ENCODE assay signal across 25 cellular contexts in the genomic region with DNA sequence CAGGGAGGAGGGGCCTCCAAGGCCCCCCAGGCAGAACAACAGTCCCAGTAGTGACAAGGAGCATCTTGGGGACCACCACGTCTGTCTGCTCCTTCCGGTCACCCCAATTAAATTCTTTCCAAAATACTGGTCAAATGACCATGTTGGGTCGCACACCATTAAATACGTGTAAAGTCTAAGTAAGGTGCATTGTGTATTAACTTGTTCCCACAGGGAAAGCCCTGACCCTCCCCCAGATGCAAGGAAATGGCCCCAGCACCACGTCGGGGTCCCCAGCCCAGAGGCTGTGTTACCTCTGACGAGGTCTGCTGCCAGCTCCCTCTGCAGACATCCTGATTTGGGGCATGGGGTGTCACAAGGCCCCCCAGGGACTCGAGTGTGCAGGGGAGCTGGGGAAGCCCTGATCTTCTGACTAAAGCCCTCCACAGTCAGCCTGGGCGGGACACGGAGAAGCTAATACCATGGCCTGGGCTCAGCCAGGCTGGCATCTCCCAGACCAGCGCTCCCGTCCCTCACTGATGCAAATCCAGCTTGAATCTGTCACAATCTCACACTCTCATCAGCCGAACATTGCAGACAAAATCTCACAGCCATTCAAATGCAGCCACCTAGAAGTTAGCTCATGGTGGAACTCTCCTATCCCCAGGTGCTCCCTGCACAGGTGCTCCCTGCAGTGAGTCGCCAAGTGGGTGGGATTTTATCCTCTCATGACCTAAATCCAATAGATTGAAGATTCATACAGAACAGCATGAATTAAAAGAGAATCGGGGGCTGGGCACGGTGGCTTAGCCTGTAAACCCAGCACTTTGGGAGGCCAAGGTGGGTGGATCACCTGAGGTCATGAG. TPM values are rescaled to one million over a fixed set of nuclear protein-coding genes. Genes with fewer than 3 reads are reported as not detected.
A peak's percentile ranks its signal among the peaks of the same experiment; 100 is the strongest.
DNase-seq lines count a peak whose midpoint lies in the region; ATAC-seq and TF ChIP-seq lines count a peak whose summit lies in the region.
"Had no signal": no experiment of that assay in that cellular context is flagged by ENCODE, and none has a peak within 500 bp of the region (broad histone marks: within the 10 kb centered on the region; RNA-seq: fewer than 3 reads in every experiment).

No MANE protein-coding gene starts in this region.

- H4K20me1 ChIP-seq in osteoblast (ENCODE audit: insufficient read depth, low read length), result no peaks in the 10 kb centered on the region

- ATAC-seq in CD4-positive, CD25-positive, alpha-beta regulatory T cell (ENCODE audit: low read depth in 2 of 2), result no peak
- no peak for ATAC-seq in RWPE2 (ENCODE audit: low read depth)
- ATAC-seq in left lung, result no peak
- ATAC-seq in GM21360 (IDR thresholded peaks at IDR 0.05; ENCODE audit: unreplicated experiment), result no peak
- ATAC-seq in naive thymus-derived CD4-positive, alpha-beta T cell, result no peak

- no peaks in the 10 kb centered on the region for H3K9me3 Mint-ChIP-seq in CD4-positive, CD25-positive, alpha-beta regulatory T cell
- peaks cover 0 to 4% (median 0%) of the 10 kb centered on the region in 11 donors for H3K9me3 Mint-ChIP-seq in naive thymus-derived CD4-positive, alpha-beta T cell
- H3K9me3 Mint-ChIP-seq: CD8-positive, alpha-beta memory T cell had no signal

- no peaks in the 10 kb centered on the region for H3K9me3 ChIP-seq in CD4-positive, CD25-positive, alpha-beta regulatory T cell (ENCODE audit: control insufficient read depth in 2 of 2, low read length in 2 of 2)
- H3K9me3 ChIP-seq in RWPE2 (ENCODE audit: severe bottlenecking) (no peaks in the 10 kb centered on the region), left lung (peaks cover 0 to 27% of the 10 kb centered on the region in 2 donors), osteoblast (ENCODE audit: low read depth, low read length) (no peaks in the 10 kb centered on the region)
- peaks cover 0 to 5% (median 0%) of the 10 kb centered on the region in 3 experiments for H3K9me3 ChIP-seq in naive thymus-derived CD4-positive, alpha-beta T cell (ENCODE audit: control insufficient read depth in 2 of 3, low read length in 3 of 3)

- H3K4me2 ChIP-seq in osteoblast (ENCODE audit: insufficient read depth, low read length), result no peak overlapping the region

- no peak overlapping the region for H2AFZ ChIP-seq in osteoblast (ENCODE audit: low read length)

- CTCF ChIA-PET in naive thymus-derived CD4-positive, alpha-beta T cell (lab: Charles Lee), result interaction anchor here (0.7 kb wide), 2 partner anchors 9 to 36 kb away, joined by 3 read pairs; no protein-coding TSS in a partner anchor

- POLR2A ChIA-PET in naive thymus-derived CD4-positive, alpha-beta T cell (lab: Charles Lee), result no interaction called here

- no peaks in the 10 kb centered on the region for H3K4me1 ChIP-seq in CD4-positive, CD25-positive, alpha-beta regulatory T cell (ENCODE audit: control insufficient read depth, insufficient read depth, low read length, poor library complexity, severe bottlenecking)
- H3K4me1 ChIP-seq in RWPE2 (ENCODE audit: insufficient read depth, poor library complexity, severe bottlenecking), result no peaks in the 10 kb centered on the region
- no peaks in the 10 kb centered on the region for H3K4me1 ChIP-seq in left lung
- no peaks in the 10 kb centered on the region for H3K4me1 ChIP-seq in osteoblast (ENCODE audit: insufficient read depth, low read length)
- no peaks in the 10 kb centered on the region for H3K4me1 ChIP-seq in naive thymus-derived CD4-positive, alpha-beta T cell (ENCODE audit: control insufficient read depth in 2 of 2, insufficient read depth in 2 of 2, low read length in 2 of 2)

- H3K36me3 ChIP-seq in CD4-positive, CD25-positive, alpha-beta regulatory T cell (ENCODE audit: control insufficient read depth, insufficient read depth, low read length), result no peaks in the 10 kb centered on the region
- H3K36me3 ChIP-seq in RWPE2 (ENCODE audit: low read depth) (no peaks in the 10 kb centered on the region; the same call in 1 of the 2 replicates), left lung (no peaks in the 10 kb centered on the region), osteoblast (ENCODE audit: insufficient read depth, low read length) (no peaks in the 10 kb centered on the region)
- no peaks in the 10 kb centered on the region for H3K36me3 ChIP-seq in naive thymus-derived CD4-positive, alpha-beta T cell (ENCODE audit: control insufficient read depth in 2 of 3, insufficient read depth in 3 of 3, low read length in 3 of 3)

- H3K4me3 Mint-ChIP-seq in CD4-positive, CD25-positive, alpha-beta regulatory T cell, result no peak overlapping the region
- H3K4me3 Mint-ChIP-seq in naive thymus-derived CD4-positive, alpha-beta T cell, result no peak overlapping the region
- H3K4me3 Mint-ChIP-seq: CD8-positive, alpha-beta memory T cell had no signal

- DNase-seq in CD4-positive, CD25-positive, alpha-beta regulatory T cell, result no peak
- peak; percentile 54 for DNase-seq in RWPE2 (ENCODE audit: low spot score)
- peak; percentile 24 to 43 for DNase-seq in left lung
- peak; percentile 73 for DNase-seq in osteoblast (ENCODE audit: insufficient read length, low spot score, missing footprints)
- DNase-seq in activated CD4-positive, alpha-beta T cell treated with anti-CD3 and anti-CD28 coated beads for 48 hours, result no peak
- DNase-seq in naive thymus-derived CD4-positive, alpha-beta T cell, result no peak
- no peak for DNase-seq in activated CD8-positive, alpha-beta memory T cell treated with anti-CD3 and anti-CD28 coated beads, Interleukin-2, amount 50 U/mL, for 48 hours
- DNase-seq: AML-193; CD8-positive, alpha-beta memory T cell; DMS53; EL; GF-D8; HFFc6; IMR-90; MV-4-11; NCI-H226; NCI-H524; NCI-H774; NK-92 treated with Interleukin-12 subunit alpha and Interleukin-12 subunit beta, amount 100 ng/mL, for 24 hours had no signal

- TF ChIP-seq CTCF in RWPE2 (IDR thresholded peaks at IDR 0.05; ENCODE audit: poor library complexity, severe bottlenecking) (no peak), left lung (IDR thresholded peaks at IDR 0.05) (no peak), osteoblast (IDR thresholded peaks at IDR 0.05; ENCODE audit: extremely low read depth, low read depth, low read length) (no peak)

- intact Hi-C loops in left lung (cut with DNase I), result no loop called here
- intact Hi-C loops in naive thymus-derived CD4-positive, alpha-beta T cell (cut with micrococcal nuclease), result no loop called here

- H3K4me3 ChIP-seq in CD4-positive, CD25-positive, alpha-beta regulatory T cell (ENCODE audit: low read depth, low read length), result no peak overlapping the region
- no peak overlapping the region for H3K4me3 ChIP-seq in RWPE2 (ENCODE audit: severe bottlenecking)
- no peak overlapping the region for H3K4me3 ChIP-seq in left lung
- H3K4me3 ChIP-seq in osteoblast (ENCODE audit: insufficient read depth, low read length), result no peak overlapping the region
- H3K4me3 ChIP-seq in naive thymus-derived CD4-positive, alpha-beta T cell (ENCODE audit: low read length), result no peak overlapping the region

- peak overlapping the region in 2 of 3 donors; percentile 60 to 73 for H3K27ac Mint-ChIP-seq in CD4-positive, CD25-positive, alpha-beta regulatory T cell
- no peak overlapping the region for H3K27ac Mint-ChIP-seq in naive thymus-derived CD4-positive, alpha-beta T cell
- H3K27ac Mint-ChIP-seq: CD8-positive, alpha-beta memory T cell had no signal

- no peaks in the 10 kb centered on the region for H3K36me3 Mint-ChIP-seq in CD4-positive, CD25-positive, alpha-beta regulatory T cell
- peaks cover 0 to 5% (median 0%) of the 10 kb centered on the region in 5 donors for H3K36me3 Mint-ChIP-seq in naive thymus-derived CD4-positive, alpha-beta T cell
- H3K36me3 Mint-ChIP-seq: CD8-positive, alpha-beta memory T cell had no signal

- no peaks in the 10 kb centered on the region for H3K27me3 ChIP-seq in CD4-positive, CD25-positive, alpha-beta regulatory T cell (ENCODE audit: control insufficient read depth, insufficient read depth, low read length)
- H3K27me3 ChIP-seq in RWPE2 (ENCODE audit: insufficient read depth, poor library complexity, severe bottlenecking) (no peaks in the 10 kb centered on the region), left lung (no peaks in the 10 kb centered on the region), osteoblast (ENCODE audit: insufficient read depth, low read length) (no peaks in the 10 kb centered on the region)
- no peaks in the 10 kb centered on the region for H3K27me3 ChIP-seq in naive thymus-derived CD4-positive, alpha-beta T cell (ENCODE audit: control insufficient read depth in 2 of 2, insufficient read depth in 2 of 2, low read length in 2 of 2)

- no peaks in the 10 kb centered on the region for H3K79me2 ChIP-seq in osteoblast (ENCODE audit: insufficient read depth, low read length)

- H3K27me3 Mint-ChIP-seq in CD4-positive, CD25-positive, alpha-beta regulatory T cell, result no peaks in the 10 kb centered on the region
- H3K27me3 Mint-ChIP-seq in naive thymus-derived CD4-positive, alpha-beta T cell, result no peaks in the 10 kb centered on the region
- H3K27me3 Mint-ChIP-seq: CD8-positive, alpha-beta memory T cell had no signal

- no peak overlapping the region for H3K27ac ChIP-seq in CD4-positive, CD25-positive, alpha-beta regulatory T cell (ENCODE audit: insufficient read depth, low read length, poor library complexity, severe bottlenecking)
- H3K27ac ChIP-seq in RWPE2 (ENCODE audit: poor library complexity, severe bottlenecking) (no peak overlapping the region), left lung (no peak overlapping the region), osteoblast (ENCODE audit: low read depth, low read length) (no peak overlapping the region)
- H3K27ac ChIP-seq in naive thymus-derived CD4-positive, alpha-beta T cell (ENCODE audit: low read depth, low read length), result no peak overlapping the region

- H3K4me1 Mint-ChIP-seq in CD4-positive, CD25-positive, alpha-beta regulatory T cell, result no peaks in the 10 kb centered on the region
- peaks cover 0 to 4% (median 0%) of the 10 kb centered on the region in 7 donors for H3K4me1 Mint-ChIP-seq in naive thymus-derived CD4-positive, alpha-beta T cell

RNA-seq across cellular contexts. Expression of a gene that starts 13.6 kb away (rescaled TPM):
- total RNA-seq in CD4-positive, CD25-positive, alpha-beta regulatory T cell, result 0.22 TPM
- polyA plus RNA-seq in CD4-positive, CD25-positive, alpha-beta regulatory T cell, result not detected
- total RNA-seq in left lung (under 1 TPM; 0.09 to 0.13 TPM), osteoblast (not detected in 2 replicates)
- 1 to 10 TPM in 3 of 5 experiments, under 1 TPM in 2; 0.13 to 3.3 (median 1.8) TPM for total RNA-seq in naive thymus-derived CD4-positive, alpha-beta T cell
- under 1 TPM in 1 of 2 donors, not detected in 1; 0.23 TPM for polyA plus RNA-seq in naive thymus-derived CD4-positive, alpha-beta T cell
- total RNA-seq: IMR-90, Right ventricle myocardium superior had no signal
- polyA plus RNA-seq: AG04450; CD8-positive, alpha-beta memory T cell; IMR-90 had no signal

RNA-seq across cellular contexts. Expression of a gene that starts 56.1 kb away (rescaled TPM):
- not detected for total RNA-seq in CD4-positive, CD25-positive, alpha-beta regulatory T cell
- polyA plus RNA-seq in CD4-positive, CD25-positive, alpha-beta regulatory T cell, result not detected
- total RNA-seq in left lung (not detected), osteoblast (not detected in 2 replicates)
- not detected for total RNA-seq in naive thymus-derived CD4-positive, alpha-beta T cell
- polyA plus RNA-seq in naive thymus-derived CD4-positive, alpha-beta T cell, result not detected
- total RNA-seq: A172; CD8-positive, alpha-beta memory T cell; HFFc6; IMR-90; M059J; Right ventricle myocardium superior; SK-MEL-5 had no signal
- polyA plus RNA-seq: AG04450; CD8-positive, alpha-beta memory T cell; IMR-90 had no signal

Comparison
In these comparisons a context has a peak if more than half of its experiments do, and no peak if none do; other contexts are left out.
1. DNase-seq: peak in RWPE2 (single experiment), left lung (2 of 2) and osteoblast (single experiment); none in CD4-positive, CD25-positive, alpha-beta regulatory T cell (0 of 3), activated CD4-positive, alpha-beta T cell treated with anti-CD3 and anti-CD28 coated beads for 48 hours (single experiment), naive thymus-derived CD4-positive, alpha-beta T cell (0 of 9) and activated CD8-positive, alpha-beta memory T cell treated with anti-CD3 and anti-CD28 coated beads, Interleukin-2, amount 50 U/mL, for 48 hours (single experiment).
2. H3K27ac Mint-ChIP-seq: peak in CD4-positive, CD25-positive, alpha-beta regulatory T cell (2 of 3); none in naive thymus-derived CD4-positive, alpha-beta T cell (0 of 9).